9 cellular contexts compared by ENCODE assay signal in the genomic region with DNA sequence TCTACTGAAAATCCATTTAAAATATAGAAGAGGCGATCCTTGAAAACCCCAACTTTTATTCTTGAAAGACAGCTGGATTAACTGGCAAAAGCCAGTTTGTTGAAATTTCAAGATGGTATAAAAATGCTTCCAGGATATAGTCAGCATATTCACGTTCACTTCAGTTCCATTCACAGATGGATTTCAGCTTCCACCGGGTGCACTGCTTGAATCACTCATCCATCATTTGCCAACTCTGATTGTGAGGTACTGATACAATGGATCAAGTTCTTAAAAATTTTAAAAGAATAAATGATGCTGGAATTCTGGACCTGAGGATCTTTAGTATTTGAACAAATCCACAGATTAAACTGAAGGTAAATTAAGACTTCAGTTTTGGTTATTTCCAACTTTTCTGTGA. TPM values are rescaled to one million over a fixed set of nuclear protein-coding genes. Genes with fewer than 3 reads are reported as not detected.
DNase-seq lines count a peak whose midpoint lies in the region; ATAC-seq and TF ChIP-seq lines count a peak whose summit lies in the region.
"Had no signal": no experiment of that assay in that cellular context is flagged by ENCODE, and none has a peak within 500 bp of the region (broad histone marks: within the 10 kb centered on the region; RNA-seq: fewer than 3 reads in every experiment).

No MANE protein-coding gene starts in this region.

- H3K4me1 ChIP-seq in heart right ventricle, result peaks cover 9 to 80% (median 65%) of the 10 kb centered on the region in 9 donors
- H3K4me1 ChIP-seq in right atrium auricular region, result peaks cover 0 to 62% of the 10 kb centered on the region in 2 donors
- H3K4me1 ChIP-seq in iPS-15b (ENCODE audit: control insufficient read depth, insufficient read depth, low read length), result peaks cover 25% of the 10 kb centered on the region
- peaks cover 0 to 76% (median 51%) of the 10 kb centered on the region in 4 donors for H3K4me1 ChIP-seq in tibial artery

- peaks cover 0 to 46% (median 0%) of the 10 kb centered on the region in 9 donors for H3K36me3 ChIP-seq in heart right ventricle
- H3K36me3 ChIP-seq in right atrium auricular region, result no peaks in the 10 kb centered on the region
- peaks cover 6% of the 10 kb centered on the region for H3K36me3 ChIP-seq in iPS-15b (ENCODE audit: control insufficient read depth, insufficient read depth, low read length)
- H3K36me3 ChIP-seq in tibial artery, result peaks cover 0 to 3% (median 0%) of the 10 kb centered on the region in 3 donors

- H3K9me3 ChIP-seq in heart right ventricle (no peaks in the 10 kb centered on the region), right atrium auricular region (no peaks in the 10 kb centered on the region), iPS-15b (ENCODE audit: control insufficient read depth, insufficient read depth, low read length) (no peaks in the 10 kb centered on the region), tibial artery (no peaks in the 10 kb centered on the region)

- no peak overlapping the region for H3K27ac Mint-ChIP-seq in activated CD8-positive, alpha-beta T cell treated with anti-CD3 and anti-CD28 coated beads for 36 hours

- intact Hi-C loops in heart right ventricle (cut with DNase I) (loop anchor here in 1 of 10 donors (5.0 to 10.0 kb wide), 3 partner anchors 36 to 232 kb away; a partner anchor contains a TSS), tibial artery (cut with DNase I; ENCODE audit: low total_unique reads) (loop anchor here (10.0 kb wide), 1 partner anchor 122 kb away; a partner anchor contains a TSS)
- intact Hi-C loops in activated CD8-positive, alpha-beta T cell treated with anti-CD3 and anti-CD28 coated beads for 36 hours (cut with micrococcal nuclease), result loop anchor here (5.0 kb wide), 1 partner anchor 36 kb away; a partner anchor contains a TSS

- no peaks in the 10 kb centered on the region for H3K27me3 Mint-ChIP-seq in activated CD8-positive, alpha-beta T cell treated with anti-CD3 and anti-CD28 coated beads for 36 hours

- no peak overlapping the region for H3K9ac ChIP-seq in iPS-15b (ENCODE audit: low read depth, low read length)

- peaks cover 59% of the 10 kb centered on the region for H3K36me3 Mint-ChIP-seq in activated CD8-positive, alpha-beta T cell treated with anti-CD3 and anti-CD28 coated beads for 36 hours (ENCODE audit: low read depth)

- WGBS in heart right ventricle, 2 donors, result 31 to 44% methylated on average over 3 of the region's 3 CpGs

- ATAC-seq in heart right ventricle, result no peak
- ATAC-seq in activated CD8-positive, alpha-beta T cell treated with anti-CD3 and anti-CD28 coated beads for 36 hours, result no peak

- DNase-seq in heart right ventricle (no peak), right atrium auricular region (ENCODE audit: low spot score) (no peak), tibial artery (no peak), NK-92 (lab: John Stamatoyannopoulos, UW; ENCODE audit: unreplicated experiment) (no peak)
- DNase-seq in activated CD8-positive, alpha-beta T cell treated with anti-CD3 and anti-CD28 coated beads for 36 hours, result no peak
- no peak for DNase-seq in central memory CD4-positive, alpha-beta T cell
- no peak for DNase-seq in stimulated activated CD4-positive, alpha-beta T cell treated with anti-CD3 and anti-CD28 coated beads, Interleukin-1b, Interleukin-23, amount 100 ng/mL, for 48 hours
- DNase-seq: NCI-H524 treated with DMSO at 0.1 percent for 48 hours had no signal

- peak overlapping the region in 2 of 10 donors; percentile 11 to 98 for H3K27ac ChIP-seq in heart right ventricle
- peak overlapping the region in 1 of 2 donors; percentile 98 for H3K27ac ChIP-seq in right atrium auricular region
- no peak overlapping the region for H3K27ac ChIP-seq in tibial artery

- POLR2A ChIA-PET in activated CD8-positive, alpha-beta T cell treated with anti-CD3 and anti-CD28 coated beads for 36 hours (lab: Charles Lee), result interaction anchor here (1.6 to 3.5 kb wide), 5 partner anchors 9 to 81 kb away, joined by 6 to 18 read pairs (median 7); a partner anchor contains a TSS

- H3K27me3 ChIP-seq in heart right ventricle (no peaks in the 10 kb centered on the region), right atrium auricular region (no peaks in the 10 kb centered on the region), iPS-15b (ENCODE audit: control insufficient read depth, insufficient read depth, low read length) (no peaks in the 10 kb centered on the region), tibial artery (no peaks in the 10 kb centered on the region)

- peaks cover 14% of the 10 kb centered on the region for H3K9me3 Mint-ChIP-seq in activated CD8-positive, alpha-beta T cell treated with anti-CD3 and anti-CD28 coated beads for 36 hours

- H3K4me1 Mint-ChIP-seq in activated CD8-positive, alpha-beta T cell treated with anti-CD3 and anti-CD28 coated beads for 36 hours (ENCODE audit: low read depth), result peaks cover 61% of the 10 kb centered on the region

- TF ChIP-seq CTCF in heart right ventricle (IDR thresholded peaks at IDR 0.05) (no peak), right atrium auricular region (IDR thresholded peaks at IDR 0.05) (no peak), tibial artery (IDR thresholded peaks at IDR 0.05) (no peak)
- TF ChIP-seq CTCF in activated CD8-positive, alpha-beta T cell treated with anti-CD3 and anti-CD28 coated beads for 36 hours (IDR thresholded peaks at IDR 0.05), result no peak

- H3K4me3 ChIP-seq in heart right ventricle, result peak overlapping the region in 9 of 10 donors; percentile 6 to 97 (median 89)
- no peak overlapping the region for H3K4me3 ChIP-seq in right atrium auricular region
- peak overlapping the region; percentile 33 for H3K4me3 ChIP-seq in iPS-15b (ENCODE audit: low read depth, low read length)
- peak overlapping the region; percentile 30 to 79 for H3K4me3 ChIP-seq in tibial artery

- H3K4me3 Mint-ChIP-seq in activated CD8-positive, alpha-beta T cell treated with anti-CD3 and anti-CD28 coated beads for 36 hours, result peak overlapping the region; percentile 96

- CTCF ChIA-PET in activated CD8-positive, alpha-beta T cell treated with anti-CD3 and anti-CD28 coated beads for 36 hours (lab: Charles Lee), result interaction anchor here (0.8 to 4.7 kb wide), 5 partner anchors 24 to 82 kb away, joined by 3 to 70 read pairs (median 8); no protein-coding TSS in a partner anchor

RNA-seq across cellular contexts. Expression of a gene that starts 2.4 kb away (rescaled TPM):
- 10 to 100 TPM; 12.7 to 18.7 (median 16.7) TPM for total RNA-seq in heart right ventricle
- polyA plus RNA-seq in heart right ventricle, result 1 to 10 TPM; 6.6 to 7.7 TPM
- 10 to 100 TPM in 1 of 2 donors, 1 to 10 TPM in 1; 10.0 to 12.9 TPM for total RNA-seq in right atrium auricular region
- 10 to 100 TPM; 20.5 to 21.0 TPM for total RNA-seq in activated CD8-positive, alpha-beta T cell treated with anti-CD3 and anti-CD28 coated beads for 36 hours

RNA-seq across cellular contexts. Expression of a gene that starts 35.0 kb away (rescaled TPM):
- total RNA-seq in heart right ventricle, result 100 to 1,000 TPM; 206 to 280 (median 259) TPM
- 100 to 1,000 TPM; 109 to 131 TPM for polyA plus RNA-seq in heart right ventricle
- 100 to 1,000 TPM; 171 to 175 TPM for total RNA-seq in right atrium auricular region
- 100 to 1,000 TPM; 242 to 271 TPM for total RNA-seq in activated CD8-positive, alpha-beta T cell treated with anti-CD3 and anti-CD28 coated beads for 36 hours

Comparison
In these comparisons a context has a peak if more than half of its experiments do, and no peak if none do; other contexts are left out.
1. H3K4me3 ChIP-seq: peak in heart right ventricle (9 of 10), iPS-15b (single experiment) and tibial artery (2 of 2); none in right atrium auricular region (0 of 2).